ENCODE assay signal across 12 cellular contexts in the genomic region with DNA sequence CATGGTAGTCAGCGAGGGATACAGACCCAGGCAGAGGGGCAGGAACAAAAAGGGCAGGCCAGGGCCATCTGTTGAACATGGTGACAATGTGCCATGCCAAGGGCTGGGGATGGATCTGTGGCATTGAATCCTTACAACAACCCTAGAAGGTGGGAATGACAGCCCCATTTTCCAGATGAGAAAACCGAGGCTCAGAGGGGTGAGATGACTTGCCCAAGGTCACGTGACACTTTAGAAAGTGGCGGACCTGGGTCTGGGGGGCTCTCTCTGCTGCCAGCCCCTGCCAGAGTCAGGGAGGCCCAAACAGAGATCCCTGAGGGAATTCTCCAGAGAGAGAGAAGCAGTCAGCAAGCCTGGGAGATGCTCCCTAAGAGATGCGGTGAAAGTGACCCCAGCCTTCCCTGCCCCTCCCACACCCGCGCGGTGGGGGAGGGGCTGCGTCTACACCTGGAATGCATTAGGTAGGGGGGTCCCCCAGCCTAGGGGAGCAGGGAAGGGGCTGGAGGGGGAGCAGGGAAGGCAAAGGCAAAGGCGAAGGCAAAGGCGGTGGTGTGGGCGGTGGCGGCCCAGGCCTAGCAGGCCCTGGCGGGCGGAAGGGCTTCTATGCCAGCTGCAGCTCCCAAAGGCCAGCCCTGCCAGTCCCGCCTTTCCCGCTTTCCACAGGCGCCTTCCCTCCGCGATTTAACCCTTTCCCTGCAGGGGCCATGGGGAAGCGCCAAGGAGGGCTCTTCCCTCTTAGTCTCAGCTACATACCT. TPM values are rescaled to one million over a fixed set of nuclear protein-coding genes. Genes with fewer than 3 reads are reported as not detected.
DNase-seq lines count a peak whose midpoint lies in the region; ATAC-seq, FAIRE-seq and TF ChIP-seq lines count a peak whose summit lies in the region.
"Had no signal": no experiment of that assay in that cellular context is flagged by ENCODE, and none has a peak within 500 bp of the region (broad histone marks: within the 10 kb centered on the region; RNA-seq: fewer than 3 reads in every experiment).

No MANE protein-coding gene starts in this region.

- no peak overlapping the region for H3K4me3 ChIP-seq in endothelial cell of umbilical vein (replicated peaks in 1 of 3; ENCODE audit: insufficient read depth in 1 of 3, low read depth in 1 of 3, low read length in 3 of 3)
- H3K4me3 ChIP-seq in tibial artery: peak overlapping the region; percentile 37 to 43
- H3K4me3 ChIP-seq: cardiac muscle cell had no signal

- peaks cover 2% of the 10 kb centered on the region for H3K79me2 ChIP-seq in endothelial cell of umbilical vein (ENCODE audit: control insufficient read depth, insufficient read depth, low read length)

- POLR2A ChIA-PET in endothelial cell of umbilical vein (lab: Charles Lee): interaction anchor here (0.7 kb wide), 1 partner anchor 38 kb away, joined by 3 read pairs; no protein-coding TSS in a partner anchor

- BruUV-seq in endothelial cell of umbilical vein (replicated peaks; lab: Mats Ljungman, UMichigan): no TSS peak

- peaks cover 47% of the 10 kb centered on the region for H3K4me1 Mint-ChIP-seq in mesothelial cell of epicardium

- no peaks in the 10 kb centered on the region for H3K9me1 ChIP-seq in endothelial cell of umbilical vein (replicated peaks; ENCODE audit: control insufficient read depth, extremely low read depth, insufficient read depth, low read length)

- H3K36me3 Mint-ChIP-seq in mesothelial cell of epicardium: no peaks in the 10 kb centered on the region
- H3K36me3 Mint-ChIP-seq: stimulated activated memory B cell treated with anti-CD40 and anti-IgM and Interleukin-4, amounts not matched to agents 10 μg/mL and 1 μg/mL and 100 μg/mL, for 72 hours had no signal

- FAIRE-seq in endothelial cell of umbilical vein (lab: Jason Lieb, UNC): no peak

- no peak overlapping the region for H3K4me2 ChIP-seq in endothelial cell of umbilical vein (ENCODE audit: insufficient read depth, low read length)

- peak overlapping the region; percentile 12 for H3K27ac ChIP-seq in endothelial cell of umbilical vein (ENCODE audit: insufficient read depth, low read depth, low read length)
- peak overlapping the region; percentile 74 to 79 for H3K27ac ChIP-seq in tibial artery
- H3K27ac ChIP-seq: cardiac muscle cell had no signal

- TF ChIP-seq CTCF in endothelial cell of umbilical vein (IDR thresholded peaks at IDR 0.05; ENCODE audit: extremely low read depth in 1 of 2, insufficient read depth in 1 of 2, low read depth in 1 of 2, low read length in 2 of 2) (no peak), mesothelial cell of epicardium (IDR thresholded peaks at IDR 0.05; ENCODE audit: unreplicated experiment) (no peak), tibial artery (IDR thresholded peaks at IDR 0.05) (no peak)

- peak overlapping the region; percentile 93 for H3K27ac Mint-ChIP-seq in mesothelial cell of epicardium
- H3K27ac Mint-ChIP-seq: stimulated activated memory B cell treated with anti-CD40 and anti-IgM and Interleukin-4, amounts not matched to agents 10 μg/mL and 1 μg/mL and 100 μg/mL, for 72 hours had no signal

- intact Hi-C loops in endothelial cell of umbilical vein (cut with micrococcal nuclease) (loop anchor here (1.0 to 2.0 kb wide), 2 partner anchors 42 to 46 kb away; a partner anchor contains a TSS), tibial artery (cut with DNase I; ENCODE audit: low total_unique reads) (no loop called here)

- peak; percentile 52 for DNase-seq in NCI-H510A (lab: John Stamatoyannopoulos, UW)
- DNase-seq in endothelial cell of umbilical vein (ENCODE audit: low read depth, low spot score): no peak
- DNase-seq in mesothelial cell of epicardium (ENCODE audit: low spot score in 2 of 2, unreplicated experiment in 2 of 2): no peak
- peak in 1 of 2 donors; percentile 62 for DNase-seq in tibial artery
- DNase-seq in NCI-H446 (lab: John Stamatoyannopoulos, UW): no peak
- no peak for DNase-seq in SKM-1 treated with dmso at 0.1 percent for 144 hours (lab: John Stamatoyannopoulos, UW; ENCODE audit: unreplicated experiment)
- DNase-seq in NCI-H345 treated with DMSO at 0.1 percent for 48 hours (lab: John Stamatoyannopoulos, UW; ENCODE audit: unreplicated experiment): no peak
- DNase-seq: DMS79 treated with DMSO at 0.1 percent for 48 hours, NCI-H2107 had no signal

- no peak overlapping the region for H3K9ac ChIP-seq in endothelial cell of umbilical vein (replicated peaks; ENCODE audit: extremely low read depth, insufficient read depth, low read length)

- H3K4me1 ChIP-seq in endothelial cell of umbilical vein (ENCODE audit: control insufficient read depth, extremely low read depth, insufficient read depth, low read length) (peaks cover 18% of the 10 kb centered on the region), tibial artery (peaks cover 0 to 45% (median 15%) of the 10 kb centered on the region in 4 donors)

- no peaks in the 10 kb centered on the region for H3K9me3 Mint-ChIP-seq in mesothelial cell of epicardium
- H3K9me3 Mint-ChIP-seq: stimulated activated memory B cell treated with anti-CD40 and anti-IgM and Interleukin-4, amounts not matched to agents 10 μg/mL and 1 μg/mL and 100 μg/mL, for 72 hours had no signal

- H3K9me3 ChIP-seq in endothelial cell of umbilical vein (replicated peaks; ENCODE audit: control insufficient read depth, insufficient read depth, low read length): no peaks in the 10 kb centered on the region
- no peaks in the 10 kb centered on the region for H3K9me3 ChIP-seq in tibial artery

- TF ChIP-seq POLR2A in endothelial cell of umbilical vein (IDR thresholded peaks at IDR 0.05; ENCODE audit: low read depth, low read length): no peak

- no peaks in the 10 kb centered on the region for H4K20me1 ChIP-seq in endothelial cell of umbilical vein (replicated peaks; ENCODE audit: control insufficient read depth, extremely low read depth, insufficient read depth, low read length)

- CTCF ChIA-PET in endothelial cell of umbilical vein (lab: Charles Lee): interaction anchor here (0.7 to 0.9 kb wide), 3 partner anchors 14 to 324 kb away, joined by 3 to 4 read pairs (median 3); a partner anchor contains a TSS

- H3K36me3 ChIP-seq in endothelial cell of umbilical vein (ENCODE audit: control insufficient read depth in 2 of 2, extremely low read depth in 1 of 2, insufficient read depth in 2 of 2, low read length in 2 of 2) (no peaks in the 10 kb centered on the region), tibial artery (no peaks in the 10 kb centered on the region)
- H3K36me3 ChIP-seq: cardiac muscle cell had no signal

- no peak overlapping the region for H3K4me3 Mint-ChIP-seq in mesothelial cell of epicardium
- H3K4me3 Mint-ChIP-seq: stimulated activated memory B cell treated with anti-CD40 and anti-IgM and Interleukin-4, amounts not matched to agents 10 μg/mL and 1 μg/mL and 100 μg/mL, for 72 hours had no signal

- H3K27me3 Mint-ChIP-seq in mesothelial cell of epicardium (ENCODE audit: low read depth): no peaks in the 10 kb centered on the region
- H3K27me3 Mint-ChIP-seq: stimulated activated memory B cell treated with anti-CD40 and anti-IgM and Interleukin-4, amounts not matched to agents 10 μg/mL and 1 μg/mL and 100 μg/mL, for 72 hours had no signal

- no peak for ATAC-seq in GM18858 (IDR thresholded peaks at IDR 0.05; ENCODE audit: unreplicated experiment)
- ATAC-seq: stimulated activated memory B cell treated with anti-CD40 and anti-IgM and Interleukin-4, amounts not matched to agents 10 μg/mL and 1 μg/mL and 100 μg/mL, for 72 hours had no signal

- dilution Hi-C loops in endothelial cell of umbilical vein (cut with MboI; ENCODE audit: extremely low pct_ligation_motif_present, low sequenced_read_pairs): no loop called here

- H2AFZ ChIP-seq in endothelial cell of umbilical vein (ENCODE audit: low read depth, low read length): peak overlapping the region; percentile 47

- H3K27me3 ChIP-seq in endothelial cell of umbilical vein (ENCODE audit: control insufficient read depth in 2 of 2, insufficient read depth in 2 of 2, low read length in 2 of 2) (no peaks in the 10 kb centered on the region), tibial artery (no peaks in the 10 kb centered on the region)
- H3K27me3 ChIP-seq: cardiac muscle cell had no signal

TF ChIP-seq in endothelial cell of umbilical vein, 7 proteins besides CTCF, POLR2A, EP300 and RAD21 (continues in another document):
- TF ChIP-seq FOS (IDR thresholded peaks at IDR 0.05; ENCODE audit: borderline replicate concordance, insufficient read depth, low read length): no peak
- TF ChIP-seq POLR2AphosphoS5 (IDR thresholded peaks at IDR 0.05; ENCODE audit: insufficient read depth, low read depth, low read length): no peak

RNA-seq across cellular contexts. Expression of a gene that starts 13.0 kb away (rescaled TPM):
- total RNA-seq in endothelial cell of umbilical vein: 18.0 and 19.6 TPM in 2 replicates
- 6.3 and 6.7 TPM in 2 replicates for polyA plus RNA-seq in endothelial cell of umbilical vein
- 8.5 and 10.0 TPM in 2 replicates for polyA plus RNA-seq in endothelial cell of umbilical vein (2011; cell fraction: cytosol; rRNA removed)
- polyA plus RNA-seq in endothelial cell of umbilical vein (2011; cell fraction: nucleus; rRNA removed): 10.6 and 12.8 TPM in 2 replicates
- 8.8 and 12.2 TPM in 2 replicates for polyA plus RNA-seq in endothelial cell of umbilical vein (2012)
- 5.7 and 5.8 TPM in 2 replicates for polyA minus RNA-seq in endothelial cell of umbilical vein
- polyA minus RNA-seq in endothelial cell of umbilical vein (2011; cell fraction: cytosol; rRNA and poly(A)+ RNA removed): 2.8 TPM
- polyA minus RNA-seq in endothelial cell of umbilical vein (2011; cell fraction: nucleus; rRNA and poly(A)+ RNA removed): 3.7 and 5.0 TPM in 2 replicates
- total RNA-seq in mesothelial cell of epicardium: 38.4 to 39.9 TPM (median 39.1 TPM) in 3 replicates

RNA-seq across cellular contexts. Expression of a gene that starts 42.8 kb away (rescaled TPM):
- total RNA-seq in endothelial cell of umbilical vein: 22.8 and 25.1 TPM in 2 replicates
- 8.9 and 12.4 TPM in 2 replicates for polyA plus RNA-seq in endothelial cell of umbilical vein
- polyA plus RNA-seq in endothelial cell of umbilical vein (2011; cell fraction: cytosol; rRNA removed): 19.3 and 24.9 TPM in 2 replicates
- 11.8 and 14.5 TPM in 2 replicates for polyA plus RNA-seq in endothelial cell of umbilical vein (2011; cell fraction: nucleus; rRNA removed)
- polyA plus RNA-seq in endothelial cell of umbilical vein (2012): 30.3 and 33.4 TPM in 2 replicates
- 6.3 and 7.4 TPM in 2 replicates for polyA minus RNA-seq in endothelial cell of umbilical vein
- polyA minus RNA-seq in endothelial cell of umbilical vein (2011; cell fraction: cytosol; rRNA and poly(A)+ RNA removed): 13.2 TPM
- 2.0 and 2.6 TPM in 2 replicates for polyA minus RNA-seq in endothelial cell of umbilical vein (2011; cell fraction: nucleus; rRNA and poly(A)+ RNA removed)
- total RNA-seq in mesothelial cell of epicardium: 25.1 to 28.4 TPM (median 26.5 TPM) in 3 replicates

RNA-seq across cellular contexts. Expression of a gene that starts 47.0 kb away (rescaled TPM):
- total RNA-seq in endothelial cell of umbilical vein: 46.0 and 48.0 TPM in 2 replicates
- 18.1 and 20.3 TPM in 2 replicates for polyA plus RNA-seq in endothelial cell of umbilical vein
- 22.1 and 23.2 TPM in 2 replicates for polyA plus RNA-seq in endothelial cell of umbilical vein (2011; cell fraction: cytosol; rRNA removed)
- 34.4 and 35.2 TPM in 2 replicates for polyA plus RNA-seq in endothelial cell of umbilical vein (2011; cell fraction: nucleus; rRNA removed)
- polyA plus RNA-seq in endothelial cell of umbilical vein (2012): 13.3 and 16.9 TPM in 2 replicates
- polyA minus RNA-seq in endothelial cell of umbilical vein: 55.8 and 60.6 TPM in 2 replicates
- polyA minus RNA-seq in endothelial cell of umbilical vein (2011; cell fraction: cytosol; rRNA and poly(A)+ RNA removed): 76.5 TPM
- 27.2 and 35.7 TPM in 2 replicates for polyA minus RNA-seq in endothelial cell of umbilical vein (2011; cell fraction: nucleus; rRNA and poly(A)+ RNA removed)
- 41.3 to 45.0 TPM (median 42.0 TPM) in 3 replicates for total RNA-seq in mesothelial cell of epicardium

Comparison
In these comparisons a context has a peak if more than half of its experiments do, and no peak if none do; other contexts are left out.
1. H3K4me3 ChIP-seq: peak in tibial artery (2 of 2); none in endothelial cell of umbilical vein (0 of 3).